In the genomic region with DNA sequence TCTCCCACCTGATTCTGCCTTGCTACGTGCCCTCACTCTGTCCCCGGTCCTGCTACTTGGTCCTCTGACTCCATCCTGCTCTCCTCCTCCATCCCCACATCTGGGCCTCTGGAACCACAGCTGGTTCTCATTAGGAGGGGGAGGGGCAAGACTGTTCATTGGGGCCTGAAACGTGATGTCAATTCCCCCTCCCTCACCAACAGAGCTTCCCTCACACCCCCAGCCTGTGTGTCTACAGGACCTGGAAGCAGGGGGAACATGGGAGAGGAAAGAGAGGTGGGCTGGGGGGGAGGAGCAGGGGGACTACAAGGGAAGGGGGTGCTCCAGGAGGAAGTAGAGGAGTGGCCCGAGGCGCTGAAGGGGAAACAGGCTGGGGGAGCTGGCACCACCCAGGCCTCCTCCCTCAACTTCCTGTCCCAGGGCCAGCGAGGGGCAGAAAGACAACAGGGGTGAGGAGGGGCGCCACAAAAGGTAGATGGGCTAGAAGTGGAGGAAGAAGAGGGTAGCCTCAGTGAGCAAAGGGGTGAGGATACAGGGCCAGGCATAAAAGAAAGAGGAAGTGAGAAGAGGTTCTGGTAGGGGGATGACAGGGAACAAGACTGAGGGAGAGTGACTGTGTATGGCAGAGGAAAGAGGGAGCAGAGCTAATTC, we compare ENCODE assay signal across 8 cellular contexts. TPM values are rescaled to one million over a fixed set of nuclear protein-coding genes. Genes with fewer than 3 reads are reported as not detected.
A peak's percentile ranks its signal among the peaks of the same experiment; 100 is the strongest.
DNase-seq lines count a peak whose midpoint lies in the region; ATAC-seq and TF ChIP-seq lines count a peak whose summit lies in the region.

No MANE protein-coding gene starts in this region.

- H3K27me3 ChIP-seq in left lung: peaks cover 0 to 7% of the 10 kb centered on the region in 2 donors
- no peaks in the 10 kb centered on the region for H3K27me3 ChIP-seq in uterus

- H3K4me3 ChIP-seq in left lung (no peak overlapping the region), uterus (peak overlapping the region; percentile 0 to 5)

- DNase-seq in EL: peak; percentile 54
- peak in 1 of 2 donors; percentile 82 for DNase-seq in left lung
- DNase-seq in uterus: peak; percentile 79 to 88
- no peak for DNase-seq in hypothalamus (lab: John Stamatoyannopoulos, UW)
- no peak for DNase-seq in DMS53 treated with DMSO at 0.1 percent for 48 hours (lab: John Stamatoyannopoulos, UW; ENCODE audit: unreplicated experiment)

- peak; percentile 61 for ATAC-seq in GM19468 (IDR thresholded peaks at IDR 0.05; ENCODE audit: extremely low read depth, unreplicated experiment)
- ATAC-seq in HG03469 (IDR thresholded peaks at IDR 0.05; ENCODE audit: unreplicated experiment): peak; percentile 85
- ATAC-seq in activated T-helper 17 cell treated with anti-CD3 and anti-CD28 coated beads, Interleukin-2, amount 50 U/mL, for 72 hours (replicated peaks): peak; percentile 71
- ATAC-seq in left lung: peak; percentile 58

- H3K27me3 Mint-ChIP-seq in activated T-helper 17 cell treated with anti-CD3 and anti-CD28 coated beads, Interleukin-2, amount 50 U/mL, for 72 hours: no peaks in the 10 kb centered on the region

- peak in 1 of 2 donors; percentile 20 for TF ChIP-seq POLR2A in uterus (IDR thresholded peaks at IDR 0.05)

- H3K27ac ChIP-seq in left lung (peak overlapping the region; percentile 58 to 81), uterus (peak overlapping the region; percentile 89 to 94)

- no peak overlapping the region for H3K27ac Mint-ChIP-seq in activated T-helper 17 cell treated with anti-CD3 and anti-CD28 coated beads, Interleukin-2, amount 50 U/mL, for 72 hours

- no peak overlapping the region for H3K4me3 Mint-ChIP-seq in activated T-helper 17 cell treated with anti-CD3 and anti-CD28 coated beads, Interleukin-2, amount 50 U/mL, for 72 hours

- H3K9me3 ChIP-seq in left lung (no peaks in the 10 kb centered on the region), uterus (no peaks in the 10 kb centered on the region)

- H3K4me1 ChIP-seq in left lung (peaks cover 21 to 42% of the 10 kb centered on the region in 2 donors), uterus (peaks cover 8 to 16% of the 10 kb centered on the region in 2 donors)

- intact Hi-C loops in left lung (cut with DNase I): no loop called here
- intact Hi-C loops in uterus (cut with DNase I; ENCODE audit: low total_unique reads): no loop called here

- H3K36me3 ChIP-seq in left lung: no peaks in the 10 kb centered on the region
- H3K36me3 ChIP-seq in uterus: no peaks in the 10 kb centered on the region

- no peaks in the 10 kb centered on the region for H3K9me3 Mint-ChIP-seq in activated T-helper 17 cell treated with anti-CD3 and anti-CD28 coated beads, Interleukin-2, amount 50 U/mL, for 72 hours

- H3K36me3 Mint-ChIP-seq in activated T-helper 17 cell treated with anti-CD3 and anti-CD28 coated beads, Interleukin-2, amount 50 U/mL, for 72 hours (ENCODE audit: low read depth): no peaks in the 10 kb centered on the region

- H3K4me1 Mint-ChIP-seq in activated T-helper 17 cell treated with anti-CD3 and anti-CD28 coated beads, Interleukin-2, amount 50 U/mL, for 72 hours: no peaks in the 10 kb centered on the region

- TF ChIP-seq CTCF in left lung (IDR thresholded peaks at IDR 0.05) (no peak), uterus (IDR thresholded peaks at IDR 0.05) (no peak)

RNA-seq across cellular contexts. Expression of a gene that starts 8.9 kb away (rescaled TPM):
- 1 to 10 TPM in 1 of 2 donors, under 1 TPM in 1; 0.26 to 1.5 TPM for total RNA-seq in activated T-helper 17 cell treated with anti-CD3 and anti-CD28 coated beads, Interleukin-2, amount 50 U/mL, for 72 hours
- total RNA-seq in left lung (10 to 100 TPM; 15.4 to 18.9 TPM), uterus (100 to 1,000 TPM in 1 of 4 donors, 10 to 100 TPM in 3; 26.8 to 125 (median 73.6) TPM)

RNA-seq across cellular contexts. Expression of a gene that starts 27.5 kb away (rescaled TPM):
- 100 to 1,000 TPM in 1 of 2 donors, 10 to 100 TPM in 1; 75.7 to 172 TPM for total RNA-seq in activated T-helper 17 cell treated with anti-CD3 and anti-CD28 coated beads, Interleukin-2, amount 50 U/mL, for 72 hours
- total RNA-seq in left lung: 100 to 1,000 TPM; 202 to 264 TPM
- total RNA-seq in uterus: 10 to 100 TPM; 27.1 to 74.9 (median 40.7) TPM

RNA-seq across cellular contexts. Expression of a gene that starts 34.7 kb away (rescaled TPM):
- total RNA-seq in activated T-helper 17 cell treated with anti-CD3 and anti-CD28 coated beads, Interleukin-2, amount 50 U/mL, for 72 hours: 100 to 1,000 TPM in 1 of 2 donors, 10 to 100 TPM in 1; 82.2 to 106 TPM
- 100 to 1,000 TPM; 127 TPM for total RNA-seq in left lung
- total RNA-seq in uterus: 100 to 1,000 TPM in 2 of 4 donors, 10 to 100 TPM in 2; 11.5 to 137 (median 67.1) TPM

RNA-seq across cellular contexts. Expression of a gene that starts 36.4 kb away (rescaled TPM):
- 10 to 100 TPM; 65.8 to 74.7 TPM for total RNA-seq in activated T-helper 17 cell treated with anti-CD3 and anti-CD28 coated beads, Interleukin-2, amount 50 U/mL, for 72 hours
- total RNA-seq in left lung (10 to 100 TPM; 47.6 to 51.6 TPM), uterus (100 to 1,000 TPM in 1 of 4 donors, 10 to 100 TPM in 3; 30.6 to 452 (median 55.0) TPM)

RNA-seq across cellular contexts. Expression of a gene that starts 43.2 kb away (rescaled TPM):
- total RNA-seq in activated T-helper 17 cell treated with anti-CD3 and anti-CD28 coated beads, Interleukin-2, amount 50 U/mL, for 72 hours: 100 to 1,000 TPM in 1 of 2 donors, 10 to 100 TPM in 1; 85.0 to 113 TPM
- total RNA-seq in left lung (100 to 1,000 TPM; 155 to 165 TPM), uterus (100 to 1,000 TPM; 205 to 336 (median 279) TPM)

Comparison
In these comparisons a context has a peak if more than half of its experiments do, and no peak if none do; other contexts are left out.
1. DNase-seq: peak in EL (single experiment) and uterus (2 of 2); none in hypothalamus (0 of 51) and DMS53 treated with DMSO at 0.1 percent for 48 hours (single experiment).
2. H3K4me3 ChIP-seq: peak in uterus (2 of 2); none in left lung (0 of 2).
3. RNA of a gene that starts 8.9 kb away (total RNA-seq): 26.8 to 125 TPM in uterus and 15.4 to 18.9 TPM in left lung; 0.26 to 1.5 TPM in activated T-helper 17 cell treated with anti-CD3 and anti-CD28 coated beads, Interleukin-2, amount 50 U/mL, for 72 hours; every median in the first group is over 4 times any median in the second.
4. Peak in every context shown above with its lines, with median percentiles within 50 percentile points of each other: ATAC-seq.